In the genomic region with DNA sequence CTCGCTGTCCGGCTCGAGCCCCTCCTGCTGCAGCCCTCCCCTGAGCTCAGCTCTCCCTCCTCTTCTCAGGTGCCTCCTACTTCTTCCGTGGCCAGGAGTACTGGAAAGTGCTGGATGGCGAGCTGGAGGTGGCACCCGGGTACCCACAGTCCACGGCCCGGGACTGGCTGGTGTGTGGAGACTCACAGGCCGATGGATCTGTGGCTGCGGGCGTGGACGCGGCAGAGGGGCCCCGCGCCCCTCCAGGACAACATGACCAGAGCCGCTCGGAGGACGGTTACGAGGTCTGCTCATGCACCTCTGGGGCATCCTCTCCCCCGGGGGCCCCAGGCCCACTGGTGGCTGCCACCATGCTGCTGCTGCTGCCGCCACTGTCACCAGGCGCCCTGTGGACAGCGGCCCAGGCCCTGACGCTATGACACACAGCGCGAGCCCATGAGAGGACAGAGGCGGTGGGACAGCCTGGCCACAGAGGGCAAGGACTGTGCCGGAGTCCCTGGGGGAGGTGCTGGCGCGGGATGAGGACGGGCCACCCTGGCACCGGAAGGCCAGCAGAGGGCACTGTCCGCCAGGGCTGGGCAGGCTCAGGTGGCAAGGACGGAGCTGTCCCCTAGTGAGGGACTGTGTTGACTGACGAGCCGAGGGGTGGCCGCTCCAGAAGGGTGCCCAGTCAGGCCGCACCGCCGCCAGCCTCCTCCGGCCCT, we compare ENCODE assay signal across 9 cellular contexts. TPM values are rescaled to one million over a fixed set of nuclear protein-coding genes. Genes with fewer than 3 reads are reported as not detected.
DNase-seq lines count a peak whose midpoint lies in the region; ATAC-seq, FAIRE-seq and TF ChIP-seq lines count a peak whose summit lies in the region.
"Had no signal": no experiment of that assay in that cellular context is flagged by ENCODE, and none has a peak within 500 bp of the region (broad histone marks: within the 10 kb centered on the region; RNA-seq: fewer than 3 reads in every experiment).

No MANE protein-coding gene starts in this region.

- no peak overlapping the region for H3K4me3 Mint-ChIP-seq in endothelial cell (ENCODE audit: unreplicated experiment)

- H3K79me1 ChIP-seq in neuronal stem cell (ENCODE audit: low read depth, low read length): no peaks in the 10 kb centered on the region

- H3K18ac ChIP-seq in neuronal stem cell (ENCODE audit: low read length): peak overlapping the region; percentile 57

- peak overlapping the region; percentile 58 for H2BK15ac ChIP-seq in neuronal stem cell (ENCODE audit: low read length)

- peak overlapping the region; percentile 41 for H2BK12ac ChIP-seq in neuronal stem cell (ENCODE audit: low read length)

- no peak overlapping the region for H3K27ac Mint-ChIP-seq in endothelial cell (ENCODE audit: unreplicated experiment)

- H2BK120ac ChIP-seq in neuronal stem cell (ENCODE audit: low read depth, low read length): no peak overlapping the region

- H3K9me3 ChIP-seq in K562 (replicated peaks; ENCODE audit: control insufficient read depth, insufficient read depth, low read depth, low read length) (no peaks in the 10 kb centered on the region), neuronal stem cell (replicated peaks in 1 of 2; ENCODE audit: control insufficient read depth in 2 of 2, insufficient read depth in 1 of 2, low read depth in 1 of 2, low read length in 2 of 2) (no peaks in the 10 kb centered on the region)

- 71% methylated on average over 33 of the region's 41 CpGs for WGBS in K562 (ENCODE audit: insufficient coverage, low coverage, missing lambda C conversion rate)
- WGBS in neuronal stem cell (ENCODE audit: extremely low coverage in 2 of 2, insufficient read length in 2 of 2, insufficient replicate concordance in 1 of 2), 2 donors: no CpG with 5 or more reads among the region's 41 CpGs

- peak overlapping the region; percentile 71 for H3K14ac ChIP-seq in neuronal stem cell (ENCODE audit: low read length)

- ATAC-seq in K562 (peak; percentile 65), GM21381 (IDR thresholded peaks at IDR 0.05; ENCODE audit: unreplicated experiment) (no peak)

- peak overlapping the region; percentile 80 for H3K23ac ChIP-seq in neuronal stem cell (ENCODE audit: low read depth, low read length, poor library complexity)

- H3K4me1 ChIP-seq in K562 (replicated peaks in 1 of 2; ENCODE audit: control insufficient read depth in 2 of 2, insufficient read depth in 2 of 2, low read length in 2 of 2) (peaks cover 0 to 63% of the 10 kb centered on the region in 2 experiments; a peak in 2 of 5 replicates), neuronal stem cell (ENCODE audit: control insufficient read depth in 2 of 2, insufficient read depth in 1 of 2, low read depth in 1 of 2, low read length in 2 of 2) (no peaks in the 10 kb centered on the region)

- H2BK5ac ChIP-seq in neuronal stem cell (ENCODE audit: low read length): peak overlapping the region; percentile 24

- H3K79me2 ChIP-seq in K562 (ENCODE audit: control insufficient read depth, insufficient read depth, low read length): no peaks in the 10 kb centered on the region

- H2AFZ ChIP-seq in K562 (ENCODE audit: low read depth, low read length) (no peak overlapping the region), neuronal stem cell (ENCODE audit: low read length) (no peak overlapping the region)

- CTCF ChIA-PET in BJ (lab: Yijun Ruan, JAX): interaction anchor here (0.6 to 2.1 kb wide), 7 partner anchors 11 to 280 kb away, joined by 3 to 9 read pairs (median 3); no protein-coding TSS in a partner anchor
- CTCF ChIA-PET in K562 (lab: Yijun Ruan, JAX; ENCODE audit: low intra/inter-chr PET ratio): interaction anchor here (0.7 kb wide), 1 partner anchor 151 kb away, joined by 3 read pairs; no protein-coding TSS in a partner anchor

- H3K4me1 Mint-ChIP-seq in endothelial cell (ENCODE audit: unreplicated experiment): no peaks in the 10 kb centered on the region

- H3K36me3 Mint-ChIP-seq in endothelial cell (ENCODE audit: low read depth, unreplicated experiment): no peaks in the 10 kb centered on the region

- DNase-seq in BJ (ENCODE audit: low read depth): no peak
- DNase-seq in HK-2 (ENCODE audit: unreplicated experiment): peak; percentile 70
- DNase-seq in K562 (ENCODE audit: extremely low read depth in 1 of 4, low spot score in 3 of 4): no peak
- no peak for DNase-seq in neuronal stem cell (ENCODE audit: low spot score)
- no peak for DNase-seq in SHP77 (lab: John Stamatoyannopoulos, UW)
- DNase-seq in endothelial cell (ENCODE audit: low spot score): no peak
- no peak for DNase-seq in epidermal melanocyte (ENCODE audit: insufficient read length, low spot score)

- H3K9me1 ChIP-seq in K562 (ENCODE audit: control insufficient read depth, insufficient read depth, low read length): no peaks in the 10 kb centered on the region

- H4K20me1 ChIP-seq in K562 (replicated peaks; ENCODE audit: control insufficient read depth, insufficient read depth, low read length): no peaks in the 10 kb centered on the region

- no peak for TF ChIP-seq EP300 in K562 (IDR thresholded peaks at IDR 0.05; ENCODE audit: low read length)

- intact Hi-C loops in K562 (cut with micrococcal nuclease): loop anchor here (5.0 kb wide), 1 partner anchor 151 kb away; no protein-coding TSS in a partner anchor

- no TSS peak for BruUV-seq in K562 (replicated peaks; lab: Mats Ljungman, UMichigan)

- TF ChIP-seq CTCF in BJ (IDR thresholded peaks at IDR 0.05; ENCODE audit: insufficient read depth, low read depth, low read length) (peak; percentile 58), K562 (IDR thresholded peaks at IDR 0.05 in 2 of 3, conservative IDR thresholded peaks at IDR 0.05 in 1 of 3; ENCODE audit: insufficient read depth in 2 of 3, low read depth in 1 of 3, low read length in 3 of 3) (peak in 2 of 3 experiments; percentile 45 to 55; a peak in 4 of 6 replicates), endothelial cell (IDR thresholded peaks at IDR 0.05; ENCODE audit: unreplicated experiment) (no peak)

- H3K4me3 ChIP-seq in BJ (ENCODE audit: low read depth, low read length) (no peak overlapping the region), K562 (no peak overlapping the region), neuronal stem cell (ENCODE audit: low read length in 2 of 2) (no peak overlapping the region)
- H3K4me3 ChIP-seq: skin epidermis had no signal

- in situ Hi-C loops in K562 (cut with MboI): no loop called here

- H3K4me2 ChIP-seq in K562 (ENCODE audit: insufficient read depth, low read length): no peak overlapping the region
- no peak overlapping the region for H3K4me2 ChIP-seq in neuronal stem cell (ENCODE audit: insufficient read depth, low read length, poor library complexity, severe bottlenecking)

- no peaks in the 10 kb centered on the region for H3K9me3 Mint-ChIP-seq in endothelial cell (ENCODE audit: unreplicated experiment)

- H3K27ac ChIP-seq in K562 (ENCODE audit: extremely low read depth, low read depth, low read length) (no peak overlapping the region), neuronal stem cell (replicated peaks; ENCODE audit: low read length) (no peak overlapping the region)
- H3K27ac ChIP-seq: skin epidermis had no signal

- H3K27me3 ChIP-seq in BJ (ENCODE audit: control insufficient read depth, insufficient read depth, low read length): no peaks in the 10 kb centered on the region
- H3K27me3 ChIP-seq in K562 (ENCODE audit: control insufficient read depth in 2 of 2, insufficient read depth in 2 of 2, low read length in 2 of 2): no peaks in the 10 kb centered on the region
- H3K27me3 ChIP-seq in neuronal stem cell (ENCODE audit: control insufficient read depth in 3 of 3, insufficient read depth in 3 of 3, low read depth in 1 of 3, low read length in 3 of 3): no peaks in the 10 kb centered on the region

- no peak for TF ChIP-seq POLR2A in K562 (conservative IDR thresholded peaks at IDR 0.05)

- H2AK5ac ChIP-seq in neuronal stem cell (ENCODE audit: low read depth, low read length): peak overlapping the region; percentile 28

- POLR2A ChIA-PET in BJ (lab: Charles Lee): no interaction called here
- POLR2A ChIA-PET in K562 (lab: Yijun Ruan, JAX): interaction anchor here (0.7 kb wide), 1 partner anchor 96 kb away, joined by 3 read pairs; no protein-coding TSS in a partner anchor

- H4K8ac ChIP-seq in neuronal stem cell (ENCODE audit: low read depth, low read length): peak overlapping the region; percentile 43

- peak overlapping the region; percentile 30 for H4K91ac ChIP-seq in neuronal stem cell (ENCODE audit: low read depth, low read length, poor library complexity)

- peak overlapping the region; percentile 37 for H3K4ac ChIP-seq in neuronal stem cell (ENCODE audit: low read length)

- H3K27me3 Mint-ChIP-seq in endothelial cell (ENCODE audit: unreplicated experiment): peaks cover 2% of the 10 kb centered on the region

- H3K36me3 ChIP-seq in BJ (ENCODE audit: control insufficient read depth, insufficient read depth, low read length) (peaks cover 6% of the 10 kb centered on the region; the same call in 1 of the 2 replicates), K562 (ENCODE audit: control insufficient read depth, insufficient read depth, low read length) (no peaks in the 10 kb centered on the region), neuronal stem cell (replicated peaks in 1 of 2; ENCODE audit: control insufficient read depth in 2 of 2, insufficient read depth in 2 of 2, low read length in 2 of 2) (peaks cover 0 to 12% of the 10 kb centered on the region in 2 donors)

- FAIRE-seq in K562 (lab: Jason Lieb, UNC): no peak

- H3K9ac ChIP-seq in K562 (ENCODE audit: insufficient read depth in 1 of 2, low read depth in 2 of 2, low read length in 2 of 2) (peak overlapping the region in 1 of 2 experiments; percentile 17; a peak in 1 of 4 replicates), neuronal stem cell (ENCODE audit: low read depth, low read length, poor library complexity) (peak overlapping the region; percentile 44)

- peak in 1 of 2 experiments; percentile 58; a peak in 3 of 4 replicates for TF ChIP-seq RAD21 in K562 (CRISPR knock-in tag; conservative IDR thresholded peaks at IDR 0.05 in 1 of 2, IDR thresholded peaks at IDR 0.05 in 1 of 2)

RNA-seq across cellular contexts. Expression of a gene that starts 22.8 kb away (rescaled TPM):
- polyA plus RNA-seq in BJ (2011; rRNA removed) (12.7 and 13.7 TPM in 2 replicates), K562 (2011; rRNA removed) (17.1 and 57.8 TPM in 2 replicates), K562 (2014; fragmentation: Illumina TruSeq; extraction: Trizol) (5.0 and 11.6 TPM in 2 replicates), K562 (2014; fragmentation: Nextera tagmentation; extraction: Ambion mirVana) (not detected), K562 (2014; rRNA removed) (21.2 and 24.1 TPM in 2 replicates)
- 11.7 and 12.0 TPM in 2 replicates for polyA minus RNA-seq in BJ (2011; rRNA and poly(A)+ RNA removed)
- 65.7 and 167 TPM in 2 replicates for total RNA-seq in K562 (2011; cell fraction: chromatin; rRNA removed; ENCODE audit: low replicate concordance)
- total RNA-seq in K562 (2011; cell fraction: nucleolus; rRNA removed): 84.0 and 92.2 TPM in 2 replicates
- 68.9 and 73.7 TPM in 2 replicates for total RNA-seq in K562 (2011; cell fraction: nucleoplasm; rRNA removed)
- total RNA-seq in K562 (2014; rRNA removed) (12.7 and 17.5 TPM in 2 replicates), K562 (2014; rRNA removed; fragmentation: Illumina TruSeq; extraction: Trizol) (0.93 and 1.1 TPM in 2 replicates), K562 (2015; rRNA removed; fragmentation: Illumina TruSeq; extraction: Trizol) (4.0 and 4.6 TPM in 2 replicates), K562 (2021) (18.0 and 20.1 TPM in 2 replicates), endothelial cell (ENCODE audit: unreplicated experiment) (6.3 TPM)
- polyA plus RNA-seq in K562 (2011; cell fraction: cytosol; rRNA removed): 29.3 and 39.3 TPM in 2 replicates
- polyA plus RNA-seq in K562 (2011; cell fraction: nucleus; rRNA removed): 170 and 193 TPM in 2 replicates
- 17.2 and 26.5 TPM in 2 replicates for polyA plus RNA-seq in K562 (2012)
- polyA minus RNA-seq in K562 (2011; rRNA and poly(A)+ RNA removed): 4.9 and 7.1 TPM in 2 replicates
- polyA minus RNA-seq in K562 (2011; cell fraction: cytosol; rRNA and poly(A)+ RNA removed): 13.5 and 30.6 TPM in 2 replicates
- polyA minus RNA-seq in K562 (2011; cell fraction: nucleus; rRNA and poly(A)+ RNA removed): 25.7 and 56.9 TPM in 2 replicates
- polyA plus RNA-seq in neuronal stem cell (2013, experiment 1 of 2): 4.2 TPM
- 3.8 TPM for polyA plus RNA-seq in neuronal stem cell (2013, experiment 2 of 2)

RNA-seq across cellular contexts. Expression of a gene that starts 43.4 kb away (rescaled TPM):
- 7.8 and 13.7 TPM in 2 replicates for polyA plus RNA-seq in BJ (2011; rRNA removed)
- polyA minus RNA-seq in BJ (2011; rRNA and poly(A)+ RNA removed): 7.5 and 8.9 TPM in 2 replicates
- total RNA-seq in K562 (2011; cell fraction: chromatin; rRNA removed; ENCODE audit: low replicate concordance): 40.7 and 125 TPM in 2 replicates
- total RNA-seq in K562 (2011; cell fraction: nucleolus; rRNA removed): 72.5 and 83.8 TPM in 2 replicates
- 47.5 and 50.5 TPM in 2 replicates for total RNA-seq in K562 (2011; cell fraction: nucleoplasm; rRNA removed)
- total RNA-seq in K562 (2014; rRNA removed): 4.2 and 5.6 TPM in 2 replicates
- 0.83 and 0.98 TPM in 2 replicates for total RNA-seq in K562 (2014; rRNA removed; fragmentation: Illumina TruSeq; extraction: Trizol)
- 2.0 and 3.6 TPM in 2 replicates for total RNA-seq in K562 (2015; rRNA removed; fragmentation: Illumina TruSeq; extraction: Trizol)
- 17.3 and 29.4 TPM in 2 replicates for total RNA-seq in K562 (2021)
- 3.2 and 6.2 TPM in 2 replicates for polyA plus RNA-seq in K562 (2011; rRNA removed)
- 2.1 and 4.1 TPM in 2 replicates for polyA plus RNA-seq in K562 (2011; cell fraction: cytosol; rRNA removed)
- 62.1 and 86.4 TPM in 2 replicates for polyA plus RNA-seq in K562 (2011; cell fraction: nucleus; rRNA removed)
- polyA plus RNA-seq in K562 (2012): 12.1 and 39.2 TPM in 2 replicates
- 2.5 and 9.1 TPM in 2 replicates for polyA plus RNA-seq in K562 (2014; fragmentation: Illumina TruSeq; extraction: Trizol)
- polyA plus RNA-seq in K562 (2014; fragmentation: Nextera tagmentation; extraction: Ambion mirVana): under 1 TPM; 0.15 to 0.29 TPM
- polyA plus RNA-seq in K562 (2014; rRNA removed): 13.2 and 16.9 TPM in 2 replicates
- 1.3 and 1.8 TPM in 2 replicates for polyA minus RNA-seq in K562 (2011; rRNA and poly(A)+ RNA removed)
- polyA minus RNA-seq in K562 (2011; cell fraction: cytosol; rRNA and poly(A)+ RNA removed): 3.1 and 11.4 TPM in 2 replicates
- polyA minus RNA-seq in K562 (2011; cell fraction: nucleus; rRNA and poly(A)+ RNA removed): 15.5 and 15.9 TPM in 2 replicates
- 21.6 TPM for polyA plus RNA-seq in neuronal stem cell (2013, experiment 1 of 2)
- 22.4 TPM for polyA plus RNA-seq in neuronal stem cell (2013, experiment 2 of 2)
- 53.7 TPM for total RNA-seq in endothelial cell (ENCODE audit: unreplicated experiment)
